9 cellular contexts compared by ENCODE assay signal in genomic region chr9:6944093-6944551, GRCh38.
A peak's percentile ranks its signal among the peaks of the same experiment; 100 is the strongest.
DNase-seq lines count a peak whose midpoint lies in the region; ATAC-seq, FAIRE-seq and TF ChIP-seq lines count a peak whose summit lies in the region.
"Had no signal": no experiment of that assay in that cellular context is flagged by ENCODE, and none has a peak within 500 bp of the region (broad histone marks: within the 10 kb centered on the region; RNA-seq: fewer than 3 reads in every experiment).

No MANE protein-coding gene starts in this region.

- peaks cover 20% of the 10 kb centered on the region for H3K4me1 ChIP-seq in astrocyte (ENCODE audit: insufficient read depth, low read length)

- peaks cover 12% of the 10 kb centered on the region for H3K4me1 Mint-ChIP-seq in astrocyte (ENCODE audit: low read depth, unreplicated experiment)

- peaks cover 8% of the 10 kb centered on the region for H3K36me3 Mint-ChIP-seq in astrocyte (ENCODE audit: low read depth, unreplicated experiment)

- no peak for TF ChIP-seq POLR2A in NB4 (IDR thresholded peaks at IDR 0.05; ENCODE audit: extremely low read depth, insufficient read length)

- H3K4me3 ChIP-seq in NB4 (ENCODE audit: low read depth, low read length) (no peak overlapping the region), astrocyte (ENCODE audit: insufficient read depth, low read depth, low read length) (no peak overlapping the region)

- H3K27ac Mint-ChIP-seq in astrocyte (ENCODE audit: unreplicated experiment) = no peak overlapping the region

- H3K4me3 Mint-ChIP-seq in astrocyte (ENCODE audit: unreplicated experiment) = no peak overlapping the region

- H3K36me3 ChIP-seq in astrocyte (ENCODE audit: insufficient read depth, low read length) = no peaks in the 10 kb centered on the region

- DNase-seq in DMS79 (lab: John Stamatoyannopoulos, UW) = peak; percentile 9
- peak; percentile 38 for DNase-seq in NB4 (ENCODE audit: low read depth)
- DNase-seq in astrocyte (ENCODE audit: low read depth) = peak; percentile 86
- peak; percentile 47 for DNase-seq in kidney tubule cell (ENCODE audit: low spot score)
- DNase-seq in iPS-NIHi7 (ENCODE audit: extremely low spot score) = no peak
- no peak for DNase-seq in SIG-M5 (lab: John Stamatoyannopoulos, UW)
- no peak for DNase-seq in stimulated activated CD4-positive, alpha-beta T cell treated with anti-CD3 and anti-CD28 coated beads, Interleukin-4, amount 100 ng/mL, for 24 hours
- DNase-seq: left colon had no signal

- H4K20me1 ChIP-seq in astrocyte (ENCODE audit: insufficient read depth, low read length) = no peaks in the 10 kb centered on the region

- no peaks in the 10 kb centered on the region for H3K9me3 ChIP-seq in astrocyte (ENCODE audit: insufficient read depth, low read depth, low read length)

- TF ChIP-seq CTCF in NB4 (IDR thresholded peaks at IDR 0.05; ENCODE audit: low read depth, low read length) (no peak), astrocyte (IDR thresholded peaks at IDR 0.05; ENCODE audit: insufficient read depth, low read depth, low read length) (no peak)

- no peak overlapping the region for H2AFZ ChIP-seq in astrocyte (ENCODE audit: low read depth, low read length)

- FAIRE-seq in astrocyte (lab: Jason Lieb, UNC) = peak; percentile 82

- H3K27ac ChIP-seq in astrocyte (ENCODE audit: low read depth, low read length) = peak overlapping the region; percentile 50

- H3K9me3 Mint-ChIP-seq in astrocyte (ENCODE audit: unreplicated experiment) = peaks cover 5% of the 10 kb centered on the region

- no peak for ATAC-seq in GM18502 (IDR thresholded peaks at IDR 0.05; ENCODE audit: poor library complexity, unreplicated experiment)
- ATAC-seq: left colon had no signal

- no peaks in the 10 kb centered on the region for H3K27me3 Mint-ChIP-seq in astrocyte (ENCODE audit: low read depth, unreplicated experiment)

- no peaks in the 10 kb centered on the region for H3K27me3 ChIP-seq in astrocyte (ENCODE audit: insufficient read depth, low read length)

- no peaks in the 10 kb centered on the region for H3K79me2 ChIP-seq in astrocyte (ENCODE audit: insufficient read depth, low read length)

- H3K9ac ChIP-seq in astrocyte (ENCODE audit: low read length) = no peak overlapping the region

- peak overlapping the region; percentile 61 for H3K4me2 ChIP-seq in astrocyte (ENCODE audit: low read length)

Comparison
In these comparisons a context has a peak if more than half of its experiments do, and no peak if none do; other contexts are left out.
1. DNase-seq: peak in DMS79 (single experiment), NB4 (single experiment), astrocyte (single experiment) and kidney tubule cell (single experiment); none in iPS-NIHi7 (single experiment), SIG-M5 (single experiment) and stimulated activated CD4-positive, alpha-beta T cell treated with anti-CD3 and anti-CD28 coated beads, Interleukin-4, amount 100 ng/mL, for 24 hours (single experiment).